20 cellular contexts compared by ENCODE assay signal in genomic region chr4:169417629-169418282, GRCh38.
"Had no signal": no experiment of that assay in that cellular context is flagged by ENCODE, and none has a peak within 500 bp of the region (broad histone marks: within the 10 kb centered on the region; RNA-seq: fewer than 3 reads in every experiment).

No MANE protein-coding gene starts in this region.

- H3K27ac Mint-ChIP-seq: activated naive CD4-positive, alpha-beta T cell treated with anti-CD3 and anti-CD28 coated beads for 36 hours; type B pancreatic cell had no signal

- H3K4me3 ChIP-seq: ascending aorta, esophagus squamous epithelium, prostate gland, skin epidermis, testis had no signal

- H3K4me3 Mint-ChIP-seq: activated naive CD4-positive, alpha-beta T cell treated with anti-CD3 and anti-CD28 coated beads for 36 hours; type B pancreatic cell had no signal

- H3K27ac ChIP-seq: ascending aorta, esophagus squamous epithelium, prostate gland, skin epidermis, testis, WERI-Rb-1 had no signal

- H3K27me3 ChIP-seq: ascending aorta, esophagus squamous epithelium, testis had no signal

- ATAC-seq: left cardiac atrium, right cardiac atrium had no signal

- H3K27me3 Mint-ChIP-seq: type B pancreatic cell had no signal

- H3K9me3 Mint-ChIP-seq: activated naive CD4-positive, alpha-beta T cell treated with anti-CD3 and anti-CD28 coated beads for 36 hours; activated T-helper 2 cell treated with anti-CD3 and anti-CD28 coated beads, Interferon-gamma antibody, Interleukin-2, Interleukin-4, amounts not matched to agents 10 μg/mL and 5 μg/mL and 100 μg/mL, durations not matched to agents 14 hours and 24 hours and 36 hours; type B pancreatic cell had no signal

- H3K36me3 ChIP-seq: ascending aorta, prostate gland, WERI-Rb-1 had no signal

- H3K4me1 ChIP-seq: ascending aorta, prostate gland, testis had no signal

- DNase-seq: activated CD4-positive, alpha-beta T cell treated with anti-CD3 and anti-CD28 coated beads for 1 hour; activated naive CD4-positive, alpha-beta T cell treated with anti-CD3 and anti-CD28 coated beads for 36 hours; cerebellar nuclear complex; cortex of kidney; effector memory CD4-positive, alpha-beta T cell; esophagus squamous epithelium; foreskin fibroblast; left cardiac atrium; mammary epithelial cell; right cardiac atrium; stimulated activated CD4-positive, alpha-beta T cell treated with anti-CD3 and anti-CD28 coated beads, Interleukin-15, amount 100 ng/mL, for 24 hours; stimulated activated CD4-positive, alpha-beta T cell treated with anti-CD3 and anti-CD28 coated beads, Interleukin-4, amount 100 ng/mL, for 1 hour; SW 1271; testis; WERI-Rb-1 had no signal
